In genomic region chr1:8083739-8084484, GRCh38 we compare ENCODE assay signal across 10 cellular contexts. TPM values are rescaled to one million over a fixed set of nuclear protein-coding genes. Genes with fewer than 3 reads are reported as not detected.
DNase-seq lines count a peak whose midpoint lies in the region; ATAC-seq, FAIRE-seq and TF ChIP-seq lines count a peak whose summit lies in the region.
"Had no signal": no experiment of that assay in that cellular context is flagged by ENCODE, and none has a peak within 500 bp of the region (broad histone marks: within the 10 kb centered on the region; RNA-seq: fewer than 3 reads in every experiment).

No MANE protein-coding gene starts in this region.

- no peaks in the 10 kb centered on the region for H3K27me3 ChIP-seq in endothelial cell of umbilical vein (ENCODE audit: control insufficient read depth in 2 of 2, insufficient read depth in 2 of 2, low read length in 2 of 2)
- H3K27me3 ChIP-seq in upper lobe of left lung, result no peaks in the 10 kb centered on the region

- H2AFZ ChIP-seq in endothelial cell of umbilical vein (ENCODE audit: low read depth, low read length), result peak overlapping the region; percentile 73

- TF ChIP-seq EP300 in upper lobe of left lung (IDR thresholded peaks at IDR 0.05), result peak in 1 of 4 donors; percentile 6

- H4K20me1 ChIP-seq in endothelial cell of umbilical vein (replicated peaks; ENCODE audit: control insufficient read depth, extremely low read depth, insufficient read depth, low read length), result no peaks in the 10 kb centered on the region

- H3K9me3 Mint-ChIP-seq in mesothelial cell of epicardium, result peaks cover 9% of the 10 kb centered on the region
- H3K9me3 Mint-ChIP-seq in stimulated activated effector memory CD8-positive, alpha-beta T cell treated with anti-CD3 and anti-CD28 coated beads, Interleukin-12 subunit alpha, Interleukin-12 subunit beta, amount 100 ng/mL, for 72 hours, result no peaks in the 10 kb centered on the region

- no peak overlapping the region for H3K4me3 Mint-ChIP-seq in mesothelial cell of epicardium
- no peak overlapping the region for H3K4me3 Mint-ChIP-seq in stimulated activated effector memory CD8-positive, alpha-beta T cell treated with anti-CD3 and anti-CD28 coated beads, Interleukin-12 subunit alpha, Interleukin-12 subunit beta, amount 100 ng/mL, for 72 hours

- peak overlapping the region; percentile 62 for H3K27ac Mint-ChIP-seq in mesothelial cell of epicardium
- no peak overlapping the region for H3K27ac Mint-ChIP-seq in stimulated activated effector memory CD8-positive, alpha-beta T cell treated with anti-CD3 and anti-CD28 coated beads, Interleukin-12 subunit alpha, Interleukin-12 subunit beta, amount 100 ng/mL, for 72 hours

- no peak for TF ChIP-seq CTCF in endothelial cell of umbilical vein (IDR thresholded peaks at IDR 0.05; ENCODE audit: extremely low read depth in 1 of 2, insufficient read depth in 1 of 2, low read depth in 1 of 2, low read length in 2 of 2)
- TF ChIP-seq CTCF in mesothelial cell of epicardium (IDR thresholded peaks at IDR 0.05; ENCODE audit: unreplicated experiment), result no peak
- TF ChIP-seq CTCF in upper lobe of left lung (IDR thresholded peaks at IDR 0.05), result no peak
- TF ChIP-seq CTCF in GM13976 (IDR thresholded peaks at IDR 0.05; ENCODE audit: borderline replicate concordance, control extremely low read depth, extremely low read depth, insufficient read depth, missing control alignments), result no peak

- no peak overlapping the region for H3K4me3 ChIP-seq in endothelial cell of umbilical vein (replicated peaks in 1 of 3; ENCODE audit: insufficient read depth in 1 of 3, low read depth in 1 of 3, low read length in 3 of 3)
- H3K4me3 ChIP-seq in upper lobe of left lung, result no peak overlapping the region

- 56 to 61% methylated on average over 9 of the region's 9 CpGs for WGBS in upper lobe of left lung, 2 donors

- TF ChIP-seq POLR2A in endothelial cell of umbilical vein (IDR thresholded peaks at IDR 0.05; ENCODE audit: low read depth, low read length) (no peak), upper lobe of left lung (IDR thresholded peaks at IDR 0.05) (no peak)

- peaks cover 12% of the 10 kb centered on the region for H3K4me1 ChIP-seq in endothelial cell of umbilical vein (ENCODE audit: control insufficient read depth, extremely low read depth, insufficient read depth, low read length)
- peaks cover 0 to 12% (median 10%) of the 10 kb centered on the region in 4 donors for H3K4me1 ChIP-seq in upper lobe of left lung

- peak; percentile 4 for FAIRE-seq in endothelial cell of umbilical vein (lab: Jason Lieb, UNC)

- H3K79me2 ChIP-seq in endothelial cell of umbilical vein (ENCODE audit: control insufficient read depth, insufficient read depth, low read length), result no peaks in the 10 kb centered on the region

- TSS peak; percentile 24 for BruUV-seq in endothelial cell of umbilical vein (replicated peaks; lab: Mats Ljungman, UMichigan)

- H3K36me3 ChIP-seq in endothelial cell of umbilical vein (ENCODE audit: control insufficient read depth in 2 of 2, extremely low read depth in 1 of 2, insufficient read depth in 2 of 2, low read length in 2 of 2) (no peaks in the 10 kb centered on the region), upper lobe of left lung (no peaks in the 10 kb centered on the region)

- H3K9me1 ChIP-seq in endothelial cell of umbilical vein (replicated peaks; ENCODE audit: control insufficient read depth, extremely low read depth, insufficient read depth, low read length), result no peaks in the 10 kb centered on the region

- H3K9ac ChIP-seq in endothelial cell of umbilical vein (replicated peaks; ENCODE audit: extremely low read depth, insufficient read depth, low read length), result no peak overlapping the region

- dilution Hi-C loops in endothelial cell of umbilical vein (cut with MboI; ENCODE audit: extremely low pct_ligation_motif_present, low sequenced_read_pairs), result no loop called here

- peaks cover 3% of the 10 kb centered on the region for H3K36me3 Mint-ChIP-seq in mesothelial cell of epicardium
- H3K36me3 Mint-ChIP-seq in stimulated activated effector memory CD8-positive, alpha-beta T cell treated with anti-CD3 and anti-CD28 coated beads, Interleukin-12 subunit alpha, Interleukin-12 subunit beta, amount 100 ng/mL, for 72 hours, result peaks cover 2% of the 10 kb centered on the region

- CTCF ChIA-PET in endothelial cell of umbilical vein (lab: Charles Lee), result interaction anchor here (0.6 to 2.1 kb wide), 7 partner anchors 10 to 230 kb away, joined by 4 to 8 read pairs (median 5); no protein-coding TSS in a partner anchor

- ATAC-seq in upper lobe of left lung (ENCODE audit: low FRiP score in 2 of 2), result peak in 1 of 2 donors; percentile 87
- no peak for ATAC-seq in stimulated activated effector memory CD8-positive, alpha-beta T cell treated with anti-CD3 and anti-CD28 coated beads, Interleukin-12 subunit alpha, Interleukin-12 subunit beta, amount 100 ng/mL, for 72 hours

- no peaks in the 10 kb centered on the region for H3K27me3 Mint-ChIP-seq in mesothelial cell of epicardium (ENCODE audit: low read depth)

- DNase-seq in NOMO-1 treated with DMSO at 0.1 percent for 48 hours (lab: John Stamatoyannopoulos, UW; ENCODE audit: unreplicated experiment) (peak; percentile 36), NOMO-1 treated with dmso at 0.1 percent for 144 hours (lab: John Stamatoyannopoulos, UW; ENCODE audit: unreplicated experiment) (no peak), endothelial cell of umbilical vein (ENCODE audit: low read depth, low spot score) (peak; percentile 73), mesothelial cell of epicardium (ENCODE audit: low spot score in 2 of 2, unreplicated experiment in 2 of 2) (no peak), upper lobe of left lung (no peak), GM13976 (ENCODE audit: low spot score) (no peak), caudate nucleus (lab: John Stamatoyannopoulos, UW) (no peak)
- DNase-seq in stimulated activated effector memory CD8-positive, alpha-beta T cell treated with anti-CD3 and anti-CD28 coated beads, Interleukin-12 subunit alpha, Interleukin-12 subunit beta, amount 100 ng/mL, for 72 hours (ENCODE audit: low spot score in 2 of 2), result no peak
- DNase-seq: NCI-H1694 had no signal

- in situ Hi-C loops in GM13976 (cut with MboI; ENCODE audit: low sequenced_read_pairs, unreplicated experiment), result no loop called here

- H3K4me2 ChIP-seq in endothelial cell of umbilical vein (ENCODE audit: insufficient read depth, low read length), result peak overlapping the region; percentile 43

- peaks cover 18% of the 10 kb centered on the region for H3K4me1 Mint-ChIP-seq in mesothelial cell of epicardium
- peaks cover 1% of the 10 kb centered on the region for H3K4me1 Mint-ChIP-seq in stimulated activated effector memory CD8-positive, alpha-beta T cell treated with anti-CD3 and anti-CD28 coated beads, Interleukin-12 subunit alpha, Interleukin-12 subunit beta, amount 100 ng/mL, for 72 hours

- intact Hi-C loops in endothelial cell of umbilical vein (cut with micrococcal nuclease), result no loop called here

- H3K9me3 ChIP-seq in endothelial cell of umbilical vein (replicated peaks; ENCODE audit: control insufficient read depth, insufficient read depth, low read length) (no peaks in the 10 kb centered on the region), upper lobe of left lung (no peaks in the 10 kb centered on the region)

- peak overlapping the region; percentile 22 for H3K27ac ChIP-seq in endothelial cell of umbilical vein (ENCODE audit: insufficient read depth, low read depth, low read length)
- H3K27ac ChIP-seq in upper lobe of left lung, result peak overlapping the region in 3 of 4 donors; percentile 35 to 40 (median 37)
- no peak overlapping the region for H3K27ac ChIP-seq in caudate nucleus (ENCODE audit: low read depth, low read length)
- H3K27ac ChIP-seq: 22Rv1 had no signal

- POLR2A ChIA-PET in endothelial cell of umbilical vein (lab: Charles Lee), result interaction anchor here (0.6 kb wide), 1 partner anchor 47 kb away, joined by 5 read pairs; no protein-coding TSS in a partner anchor

TF ChIP-seq in endothelial cell of umbilical vein, 7 proteins besides CTCF, POLR2A, EP300 and RAD21:
- TF ChIP-seq MYC (IDR thresholded peaks at IDR 0.05; ENCODE audit: low read depth, low read length), result no peak
- no peak for TF ChIP-seq MAX (IDR thresholded peaks at IDR 0.05; ENCODE audit: insufficient read depth, insufficient read length)
- no peak for TF ChIP-seq FOS (IDR thresholded peaks at IDR 0.05; ENCODE audit: borderline replicate concordance, insufficient read depth, low read length)
- no peak for TF ChIP-seq JUN (IDR thresholded peaks at IDR 0.05; ENCODE audit: borderline replicate concordance, insufficient read depth, insufficient read length, low read depth)
- no peak for TF ChIP-seq POLR2AphosphoS5 (IDR thresholded peaks at IDR 0.05; ENCODE audit: insufficient read depth, low read depth, low read length)
- TF ChIP-seq EZH2 (IDR thresholded peaks at IDR 0.05; ENCODE audit: borderline replicate concordance, low read depth, low read length, severe bottlenecking), result no peak
- no peak for TF ChIP-seq GATA2 (IDR thresholded peaks at IDR 0.05; ENCODE audit: insufficient read depth, insufficient read length, low read depth, low read length)

RNA-seq across cellular contexts. Expression of gene ERRFI1, which starts 57.8 kb away (rescaled TPM):
- total RNA-seq in endothelial cell of umbilical vein (28.1 and 31.2 TPM in 2 replicates), mesothelial cell of epicardium (124 to 134 TPM (median 130 TPM) in 3 replicates), upper lobe of left lung (100 to 1,000 TPM in 1 of 6 donors, 10 to 100 TPM in 5; 30.4 to 164 (median 84.6) TPM)
- polyA plus RNA-seq in endothelial cell of umbilical vein, result 28.5 and 32.0 TPM in 2 replicates
- polyA plus RNA-seq in endothelial cell of umbilical vein (2011; cell fraction: cytosol; rRNA removed), result 32.7 and 37.9 TPM in 2 replicates
- polyA plus RNA-seq in endothelial cell of umbilical vein (2011; cell fraction: nucleus; rRNA removed), result 77.0 and 97.1 TPM in 2 replicates
- polyA plus RNA-seq in endothelial cell of umbilical vein (2012), result 37.1 and 37.2 TPM in 2 replicates
- polyA minus RNA-seq in endothelial cell of umbilical vein, result 21.9 and 24.0 TPM in 2 replicates
- polyA minus RNA-seq in endothelial cell of umbilical vein (2011; cell fraction: cytosol; rRNA and poly(A)+ RNA removed), result 6.7 TPM
- polyA minus RNA-seq in endothelial cell of umbilical vein (2011; cell fraction: nucleus; rRNA and poly(A)+ RNA removed), result 41.6 and 74.4 TPM in 2 replicates

Comparison
In these comparisons a context has a peak if more than half of its experiments do, and no peak if none do; other contexts are left out.
1. DNase-seq: peak in NOMO-1 treated with DMSO at 0.1 percent for 48 hours (single experiment) and endothelial cell of umbilical vein (single experiment); none in NOMO-1 treated with dmso at 0.1 percent for 144 hours (single experiment), mesothelial cell of epicardium (0 of 2), upper lobe of left lung (0 of 2), stimulated activated effector memory CD8-positive, alpha-beta T cell treated with anti-CD3 and anti-CD28 coated beads, Interleukin-12 subunit alpha, Interleukin-12 subunit beta, amount 100 ng/mL, for 72 hours (0 of 2), GM13976 (single experiment) and caudate nucleus (0 of 61).